Comparison of ENCODE assay signal across 14 cellular contexts in the genomic region with DNA sequence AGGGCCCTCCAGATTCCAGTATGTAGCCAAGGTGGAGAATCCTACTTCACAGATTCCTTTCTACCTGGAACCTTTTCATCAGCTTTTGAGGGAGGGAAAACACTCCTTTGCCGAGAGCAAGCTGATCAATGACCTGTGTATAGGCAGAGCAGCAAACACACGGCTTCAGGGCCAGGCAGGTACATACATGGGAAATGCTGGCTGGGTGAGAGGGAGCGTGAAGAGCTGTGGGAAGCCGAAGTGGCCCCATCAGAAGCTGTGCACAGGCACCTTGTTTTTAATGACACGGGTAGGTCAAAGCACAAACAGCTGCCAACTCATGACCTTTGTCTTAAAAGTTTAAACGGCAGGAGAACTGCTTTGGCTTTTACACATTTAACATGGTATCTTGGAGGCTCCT. TPM values are rescaled to one million over a fixed set of nuclear protein-coding genes. Genes with fewer than 3 reads are reported as not detected.
DNase-seq lines count a peak whose midpoint lies in the region; ATAC-seq and TF ChIP-seq lines count a peak whose summit lies in the region.
"Had no signal": no experiment of that assay in that cellular context is flagged by ENCODE, and none has a peak within 500 bp of the region (broad histone marks: within the 10 kb centered on the region; RNA-seq: fewer than 3 reads in every experiment).

No MANE protein-coding gene starts in this region.

- peaks cover 0 to 32% (median 9%) of the 10 kb centered on the region in 4 donors for H3K4me1 ChIP-seq in Peyer's patch
- H3K4me1 ChIP-seq in esophagus squamous epithelium, result peaks cover 5 to 83% (median 30%) of the 10 kb centered on the region in 3 donors
- peaks cover 62% of the 10 kb centered on the region for H3K4me1 ChIP-seq in suprapubic skin

- H3K27ac ChIP-seq in Peyer's patch (peak overlapping the region; percentile 75 to 93 (median 88)), esophagus squamous epithelium (peak overlapping the region in 3 of 4 donors; percentile 52 to 80 (median 70)), suprapubic skin (no peak overlapping the region)
- H3K27ac ChIP-seq: ovary had no signal

- 62 to 63% methylated on average over 5 of the region's 6 CpGs for WGBS in esophagus squamous epithelium, 2 donors
- 58% methylated on average over 6 of the region's 6 CpGs for whole genome bisulfite sequencing in suprapubic skin

- peaks cover 0 to 3% (median 0%) of the 10 kb centered on the region in 3 donors for H3K36me3 ChIP-seq in Peyer's patch
- H3K36me3 ChIP-seq in esophagus squamous epithelium, result peaks cover 0 to 36% (median 0%) of the 10 kb centered on the region in 3 donors
- peaks cover 34% of the 10 kb centered on the region for H3K36me3 ChIP-seq in suprapubic skin
- H3K36me3 ChIP-seq: ovary had no signal

- intact Hi-C loops in esophagus squamous epithelium (cut with DNase I), result no loop called here

- ATAC-seq in activated T-cell treated with anti-CD3 and anti-CD28 coated beads, Interleukin-2, amount 50 U/mL, for 72 hours (replicated peaks in 1 of 2), result no peak
- ATAC-seq in HG03175 (IDR thresholded peaks at IDR 0.05; ENCODE audit: unreplicated experiment), result no peak

- TF ChIP-seq POLR2A in Peyer's patch (IDR thresholded peaks at IDR 0.05) (no peak), esophagus squamous epithelium (IDR thresholded peaks at IDR 0.05) (no peak), suprapubic skin (IDR thresholded peaks at IDR 0.05) (no peak)

- DNase-seq in activated T-cell treated with anti-CD3 and anti-CD28 coated beads, Interleukin-2, amount 50 U/mL, for 72 hours, result no peak
- DNase-seq in activated T-cell treated with anti-CD3 and anti-CD28 coated beads, Interleukin-2, amount 50 U/mL, for 1 hour, result no peak
- peak in 2 of 3 donors; percentile 39 to 48 for DNase-seq in Peyer's patch
- no peak for DNase-seq in esophagus squamous epithelium (lab: John Stamatoyannopoulos, UW)
- DNase-seq in suprapubic skin (ENCODE audit: low spot score in 2 of 2), result peak in 1 of 2 donors; percentile 38
- DNase-seq in putamen (ENCODE audit: low spot score), result no peak
- DNase-seq in NCI-H748 (lab: John Stamatoyannopoulos, UW; ENCODE audit: unreplicated experiment), result no peak
- DNase-seq: activated CD4-positive, alpha-beta T cell treated with anti-CD3 and anti-CD28 coated beads, Interleukin-2, amount 50 U/mL, for 48 hours; NCI-H146; NCI-H774; ovary; SK-N-SH had no signal

- no peaks in the 10 kb centered on the region for H3K9me3 Mint-ChIP-seq in activated T-cell treated with anti-CD3 and anti-CD28 coated beads, Interleukin-2, amount 50 U/mL, for 72 hours

- no peak for TF ChIP-seq EP300 in suprapubic skin (IDR thresholded peaks at IDR 0.05)

- H3K9me3 ChIP-seq in Peyer's patch, result no peaks in the 10 kb centered on the region
- H3K9me3 ChIP-seq in esophagus squamous epithelium, result no peaks in the 10 kb centered on the region
- no peaks in the 10 kb centered on the region for H3K9me3 ChIP-seq in suprapubic skin
- H3K9me3 ChIP-seq: ovary, SK-N-SH, tibial nerve had no signal

- H3K27me3 ChIP-seq in Peyer's patch (no peaks in the 10 kb centered on the region), esophagus squamous epithelium (no peaks in the 10 kb centered on the region), suprapubic skin (no peaks in the 10 kb centered on the region)
- H3K27me3 ChIP-seq: ovary, tibial nerve had no signal

- peak overlapping the region; percentile 96 to 98 for H3K4me3 Mint-ChIP-seq in activated T-cell treated with anti-CD3 and anti-CD28 coated beads, Interleukin-2, amount 50 U/mL, for 72 hours

- peaks cover 97% of the 10 kb centered on the region for H3K4me1 Mint-ChIP-seq in activated T-cell treated with anti-CD3 and anti-CD28 coated beads, Interleukin-2, amount 50 U/mL, for 72 hours (ENCODE audit: low read depth)

- no peaks in the 10 kb centered on the region for H3K27me3 Mint-ChIP-seq in activated T-cell treated with anti-CD3 and anti-CD28 coated beads, Interleukin-2, amount 50 U/mL, for 72 hours (ENCODE audit: low read depth)

- TF ChIP-seq CTCF in Peyer's patch (IDR thresholded peaks at IDR 0.05), result no peak
- no peak for TF ChIP-seq CTCF in esophagus squamous epithelium (IDR thresholded peaks at IDR 0.05)
- no peak for TF ChIP-seq CTCF in suprapubic skin (IDR thresholded peaks at IDR 0.05)

- peak overlapping the region; percentile 90 for H3K27ac Mint-ChIP-seq in activated T-cell treated with anti-CD3 and anti-CD28 coated beads, Interleukin-2, amount 50 U/mL, for 72 hours

- H3K4me3 ChIP-seq in Peyer's patch, result peak overlapping the region; percentile 47 to 64 (median 50)
- peak overlapping the region in 3 of 4 donors; percentile 31 to 58 (median 43) for H3K4me3 ChIP-seq in esophagus squamous epithelium
- peak overlapping the region; percentile 6 for H3K4me3 ChIP-seq in suprapubic skin
- H3K4me3 ChIP-seq: ovary had no signal

- H3K36me3 Mint-ChIP-seq in activated T-cell treated with anti-CD3 and anti-CD28 coated beads, Interleukin-2, amount 50 U/mL, for 72 hours (ENCODE audit: insufficient read depth in 2 of 2), result peaks cover 23 to 31% of the 10 kb centered on the region in 2 donors

RNA-seq across cellular contexts. Expression of gene STARD5, which starts 25.3 kb away (rescaled TPM):
- 10 to 100 TPM in 1 of 2 donors, 1 to 10 TPM in 1; 9.0 to 10.3 TPM for total RNA-seq in activated T-cell treated with anti-CD3 and anti-CD28 coated beads, Interleukin-2, amount 50 U/mL, for 72 hours
- total RNA-seq in Peyer's patch (10 to 100 TPM; 37.8 to 39.6 (median 38.7) TPM), esophagus squamous epithelium (10 to 100 TPM; 14.9 to 21.2 (median 17.5) TPM), suprapubic skin (10 to 100 TPM; 54.6 to 88.2 (median 67.4) TPM)

Comparison
In these comparisons a context has a peak if more than half of its experiments do, and no peak if none do; other contexts are left out.
1. DNase-seq: peak in Peyer's patch (2 of 3); none in activated T-cell treated with anti-CD3 and anti-CD28 coated beads, Interleukin-2, amount 50 U/mL, for 72 hours (0 of 2), activated T-cell treated with anti-CD3 and anti-CD28 coated beads, Interleukin-2, amount 50 U/mL, for 1 hour (single experiment), esophagus squamous epithelium (single experiment), putamen (single experiment) and NCI-H748 (single experiment).
2. Peak in every context shown above with its lines, with median percentiles within 50 percentile points of each other: H3K4me3 ChIP-seq.